In genomic region chr18:42196651-42197050, GRCh38 we compare ENCODE assay signal across 24 cellular contexts.
DNase-seq lines count a peak whose midpoint lies in the region; ATAC-seq and TF ChIP-seq lines count a peak whose summit lies in the region.
"Had no signal": no experiment of that assay in that cellular context is flagged by ENCODE, and none has a peak within 500 bp of the region (broad histone marks: within the 10 kb centered on the region; RNA-seq: fewer than 3 reads in every experiment).

No MANE protein-coding gene starts in this region.

- H3K4me3 ChIP-seq in choroid plexus epithelial cell (ENCODE audit: low read depth, low read length) (no peak overlapping the region), uterus (no peak overlapping the region)
- H3K4me3 ChIP-seq: adrenal gland, cardiac muscle cell, Peyer's patch, SJCRH30, suprapubic skin had no signal

- no peak for ATAC-seq in HG03565 (IDR thresholded peaks at IDR 0.05; ENCODE audit: unreplicated experiment)
- ATAC-seq in HG03342 (IDR thresholded peaks at IDR 0.05; ENCODE audit: unreplicated experiment): no peak
- ATAC-seq: activated CD8-positive, alpha-beta T cell treated with anti-CD3 and anti-CD28 coated beads, Interleukin-2, amount 10 ng/mL, durations not matched to agents 7 days and 5 days; stimulated activated memory B cell treated with anti-CD40 and anti-IgM and Interleukin-4, amounts not matched to agents 10 μg/mL and 1 μg/mL and 100 μg/mL, for 72 hours had no signal

- peaks cover 2% of the 10 kb centered on the region for H3K9me3 Mint-ChIP-seq in neural crest cell
- H3K9me3 Mint-ChIP-seq: dendritic cell treated with granulocyte-macrophage colony-stimulating factor and Interleukin-4, amounts not matched to agents 40 ng/mL and 50 ng/mL, for 4 days; naive B cell; stimulated activated memory B cell treated with anti-CD40 and anti-IgM and Interleukin-4, amounts not matched to agents 10 μg/mL and 1 μg/mL and 100 μg/mL, for 72 hours had no signal

- no peaks in the 10 kb centered on the region for H3K27me3 ChIP-seq in uterus
- H3K27me3 ChIP-seq: adrenal gland, cardiac muscle cell, Peyer's patch, SJCRH30, suprapubic skin had no signal

- no peak overlapping the region for H3K27ac ChIP-seq in uterus
- H3K27ac ChIP-seq: adrenal gland, cardiac muscle cell, KMS-11, Peyer's patch, SJCRH30, suprapubic skin had no signal

- no peak overlapping the region for H3K27ac Mint-ChIP-seq in neural crest cell (ENCODE audit: unreplicated experiment)
- H3K27ac Mint-ChIP-seq: activated CD8-positive, alpha-beta T cell treated with anti-CD3 and anti-CD28 coated beads, Interleukin-2, amount 10 ng/mL, durations not matched to agents 7 days and 5 days; CD4-positive, CD25-positive, alpha-beta regulatory T cell; dendritic cell treated with granulocyte-macrophage colony-stimulating factor and Interleukin-4, amounts not matched to agents 40 ng/mL and 50 ng/mL, for 4 days; naive B cell; stimulated activated memory B cell treated with anti-CD40 and anti-IgM and Interleukin-4, amounts not matched to agents 10 μg/mL and 1 μg/mL and 100 μg/mL, for 72 hours had no signal

- H3K36me3 Mint-ChIP-seq in neural crest cell (ENCODE audit: low read depth): no peaks in the 10 kb centered on the region
- H3K36me3 Mint-ChIP-seq: CD4-positive, CD25-positive, alpha-beta regulatory T cell; naive B cell; stimulated activated memory B cell treated with anti-CD40 and anti-IgM and Interleukin-4, amounts not matched to agents 10 μg/mL and 1 μg/mL and 100 μg/mL, for 72 hours had no signal

- peak; percentile 58 for DNase-seq in EH (ENCODE audit: low read depth)
- DNase-seq in M059J (ENCODE audit: low read depth): peak; percentile 68
- DNase-seq in choroid plexus epithelial cell (ENCODE audit: low read depth): peak; percentile 7
- DNase-seq in neural crest cell (ENCODE audit: low read depth, low spot score): no peak
- DNase-seq in G401 (ENCODE audit: low spot score): no peak
- DNase-seq in uterus: no peak
- DNase-seq: activated CD8-positive, alpha-beta T cell treated with anti-CD3 and anti-CD28 coated beads, Interleukin-2, amount 10 ng/mL, durations not matched to agents 7 days and 5 days; activated gamma-delta T cell treated with Interleukin-2 at 50 U/mL for 16 hours; adrenal gland; CD4-positive, CD25-positive, alpha-beta regulatory T cell; naive B cell; NCI-H1694; NCI-H526; occipital lobe; Peyer's patch; SJCRH30; T-helper 1 cell had no signal

- no peaks in the 10 kb centered on the region for H3K9me3 ChIP-seq in uterus
- H3K9me3 ChIP-seq: adrenal gland, Peyer's patch, SJCRH30, suprapubic skin had no signal

- TF ChIP-seq POLR2A in uterus (IDR thresholded peaks at IDR 0.05): no peak

- peak overlapping the region; percentile 35 for H3K4me3 Mint-ChIP-seq in neural crest cell
- H3K4me3 Mint-ChIP-seq: activated CD8-positive, alpha-beta T cell treated with anti-CD3 and anti-CD28 coated beads, Interleukin-2, amount 10 ng/mL, durations not matched to agents 7 days and 5 days; CD4-positive, CD25-positive, alpha-beta regulatory T cell; dendritic cell treated with granulocyte-macrophage colony-stimulating factor and Interleukin-4, amounts not matched to agents 40 ng/mL and 50 ng/mL, for 4 days; naive B cell; stimulated activated memory B cell treated with anti-CD40 and anti-IgM and Interleukin-4, amounts not matched to agents 10 μg/mL and 1 μg/mL and 100 μg/mL, for 72 hours had no signal

- peaks cover 51% of the 10 kb centered on the region for H3K4me1 Mint-ChIP-seq in neural crest cell
- H3K4me1 Mint-ChIP-seq: CD4-positive, CD25-positive, alpha-beta regulatory T cell; naive B cell; stimulated activated memory B cell treated with anti-CD40 and anti-IgM and Interleukin-4, amounts not matched to agents 10 μg/mL and 1 μg/mL and 100 μg/mL, for 72 hours had no signal

- intact Hi-C loops in uterus (cut with DNase I; ENCODE audit: low total_unique reads): no loop called here

- no peaks in the 10 kb centered on the region for H3K4me1 ChIP-seq in uterus
- H3K4me1 ChIP-seq: adrenal gland, Peyer's patch, suprapubic skin had no signal

- in situ Hi-C loops in G401 (cut with HindIII; ENCODE audit: low sequenced_read_pairs): no loop called here

- no peaks in the 10 kb centered on the region for H3K36me3 ChIP-seq in uterus
- H3K36me3 ChIP-seq: adrenal gland, cardiac muscle cell, Peyer's patch, SJCRH30, suprapubic skin had no signal

- no peaks in the 10 kb centered on the region for H3K27me3 Mint-ChIP-seq in neural crest cell (ENCODE audit: low read depth)
- H3K27me3 Mint-ChIP-seq: CD4-positive, CD25-positive, alpha-beta regulatory T cell; dendritic cell treated with granulocyte-macrophage colony-stimulating factor and Interleukin-4, amounts not matched to agents 40 ng/mL and 50 ng/mL, for 4 days; naive B cell; stimulated activated memory B cell treated with anti-CD40 and anti-IgM and Interleukin-4, amounts not matched to agents 10 μg/mL and 1 μg/mL and 100 μg/mL, for 72 hours had no signal

- no peak for TF ChIP-seq CTCF in choroid plexus epithelial cell (conservative IDR thresholded peaks at IDR 0.05; ENCODE audit: low read depth, low read length)
- no peak for TF ChIP-seq CTCF in neural crest cell (conservative IDR thresholded peaks at IDR 0.05)
- TF ChIP-seq CTCF in uterus (IDR thresholded peaks at IDR 0.05): no peak

Comparison
In these comparisons a context has a peak if more than half of its experiments do, and no peak if none do; other contexts are left out.
1. DNase-seq: peak in EH (single experiment), M059J (single experiment) and choroid plexus epithelial cell (single experiment); none in neural crest cell (single experiment), G401 (single experiment) and uterus (0 of 2).